In genomic region chr10:36574212-36574611, GRCh38 we compare ENCODE assay signal across 28 cellular contexts.
DNase-seq lines count a peak whose midpoint lies in the region; ATAC-seq and TF ChIP-seq lines count a peak whose summit lies in the region.
"Had no signal": no experiment of that assay in that cellular context is flagged by ENCODE, and none has a peak within 500 bp of the region (broad histone marks: within the 10 kb centered on the region; RNA-seq: fewer than 3 reads in every experiment).

No MANE protein-coding gene starts in this region.

- H3K23ac ChIP-seq in mesenchymal stem cell (ENCODE audit: low read length in 2 of 2), result no peak overlapping the region

- peak overlapping the region; percentile 56 for H3K27ac Mint-ChIP-seq in chondrocyte (ENCODE audit: unreplicated experiment)
- no peak overlapping the region for H3K27ac Mint-ChIP-seq in activated naive CD4-positive, alpha-beta T cell treated with anti-CD3 and anti-CD28 coated beads for 36 hours
- H3K27ac Mint-ChIP-seq: activated CD4-positive, alpha-beta memory T cell treated with anti-CD3 and anti-CD28 coated beads, Interleukin-2, amount 10 ng/mL, durations not matched to agents 7 days and 5 days; activated naive CD8-positive, alpha-beta T cell treated with anti-CD3 and anti-CD28 coated beads, Interleukin-2, amount 10 ng/mL, durations not matched to agents 7 days and 5 days; brain; GM23338; T-cell had no signal

- TF ChIP-seq CTCF in chondrocyte (IDR thresholded peaks at IDR 0.05), result no peak
- no peak for TF ChIP-seq CTCF in GM20000 (IDR thresholded peaks at IDR 0.05; ENCODE audit: extremely low read depth, missing control alignments)

- no peak overlapping the region for H3K4ac ChIP-seq in mesenchymal stem cell (ENCODE audit: low read depth in 1 of 2, low read length in 2 of 2)

- no peak overlapping the region for H2BK5ac ChIP-seq in mesenchymal stem cell (ENCODE audit: low read depth, low read length, poor library complexity, severe bottlenecking)

- H3K36me3 ChIP-seq in mesenchymal stem cell (ENCODE audit: control insufficient read depth in 1 of 2, insufficient read depth in 2 of 2, low read depth in 1 of 2, low read length in 2 of 2), result no peaks in the 10 kb centered on the region
- H3K36me3 ChIP-seq: BLaER1 treated with 17β-estradiol and CSF1 and Interleukin-3, amounts not matched to agents 10 nM and 100 nM; Peyer's patch; SJCRH30; upper lobe of right lung had no signal

- H3K9me3 ChIP-seq in mesenchymal stem cell (ENCODE audit: control insufficient read depth, low read length), result no peaks in the 10 kb centered on the region
- H3K9me3 ChIP-seq: Peyer's patch, SJCRH30, upper lobe of right lung had no signal

- H2BK15ac ChIP-seq in mesenchymal stem cell (ENCODE audit: low read depth, poor library complexity, severe bottlenecking), result no peak overlapping the region

- no peak overlapping the region for H2BK12ac ChIP-seq in mesenchymal stem cell (ENCODE audit: low read length in 2 of 2)

- H2AK5ac ChIP-seq in mesenchymal stem cell (ENCODE audit: low read length, severe bottlenecking), result no peak overlapping the region

- no peaks in the 10 kb centered on the region for H3K9me3 Mint-ChIP-seq in chondrocyte (ENCODE audit: low read depth)
- peaks cover 2% of the 10 kb centered on the region for H3K9me3 Mint-ChIP-seq in activated naive CD4-positive, alpha-beta T cell treated with anti-CD3 and anti-CD28 coated beads for 36 hours

- no peak overlapping the region for H2AFZ ChIP-seq in mesenchymal stem cell (ENCODE audit: low read depth, low read length)
- H2AFZ ChIP-seq: GM23338 had no signal

- H3K4me1 ChIP-seq in mesenchymal stem cell (ENCODE audit: control insufficient read depth, insufficient read depth, low read depth, low read length), result peaks cover 1% of the 10 kb centered on the region
- H3K4me1 ChIP-seq: BLaER1 treated with 17β-estradiol and CSF1 and Interleukin-3, amounts not matched to agents 10 nM and 100 nM; Peyer's patch; SJCRH30; upper lobe of right lung had no signal

- H3K27me3 Mint-ChIP-seq in chondrocyte (ENCODE audit: low read depth), result no peaks in the 10 kb centered on the region
- H3K27me3 Mint-ChIP-seq in activated naive CD4-positive, alpha-beta T cell treated with anti-CD3 and anti-CD28 coated beads for 36 hours (ENCODE audit: low read depth), result no peaks in the 10 kb centered on the region
- H3K27me3 Mint-ChIP-seq: activated CD4-positive, alpha-beta memory T cell treated with anti-CD3 and anti-CD28 coated beads, Interleukin-2, amount 10 ng/mL, durations not matched to agents 7 days and 5 days; activated naive CD8-positive, alpha-beta T cell treated with anti-CD3 and anti-CD28 coated beads, Interleukin-2, amount 10 ng/mL, durations not matched to agents 7 days and 5 days; T-cell had no signal

- H3K79me1 ChIP-seq in mesenchymal stem cell (replicated peaks; ENCODE audit: low read length, poor library complexity, severe bottlenecking), result no peaks in the 10 kb centered on the region

- no peaks in the 10 kb centered on the region for H3K36me3 Mint-ChIP-seq in chondrocyte (ENCODE audit: low read depth)
- H3K36me3 Mint-ChIP-seq in activated naive CD4-positive, alpha-beta T cell treated with anti-CD3 and anti-CD28 coated beads for 36 hours (ENCODE audit: low read depth), result no peaks in the 10 kb centered on the region
- H3K36me3 Mint-ChIP-seq: activated naive CD8-positive, alpha-beta T cell treated with anti-CD3 and anti-CD28 coated beads, Interleukin-2, amount 10 ng/mL, durations not matched to agents 7 days and 5 days; brain; T-cell had no signal

- no peak overlapping the region for H4K8ac ChIP-seq in mesenchymal stem cell (ENCODE audit: low read length)

- no peak overlapping the region for H4K91ac ChIP-seq in mesenchymal stem cell (ENCODE audit: low read length)

- H3K14ac ChIP-seq in mesenchymal stem cell (ENCODE audit: low read length in 2 of 2), result no peak overlapping the region

- intact Hi-C loops in activated naive CD4-positive, alpha-beta T cell treated with anti-CD3 and anti-CD28 coated beads for 36 hours (cut with micrococcal nuclease), result no loop called here

- H3K4me3 ChIP-seq in mesenchymal stem cell (ENCODE audit: insufficient read depth in 1 of 2, low read depth in 1 of 2, low read length in 2 of 2), result no peak overlapping the region
- H3K4me3 ChIP-seq: BLaER1 treated with 17β-estradiol and CSF1 and Interleukin-3, amounts not matched to agents 10 nM and 100 nM; GM23338; K562; Peyer's patch; SJCRH30; smooth muscle cell; upper lobe of right lung had no signal

- H3K4me2 ChIP-seq in mesenchymal stem cell (ENCODE audit: low read length, poor library complexity, severe bottlenecking), result no peak overlapping the region
- H3K4me2 ChIP-seq: BLaER1 treated with 17β-estradiol and CSF1 and Interleukin-3, amounts not matched to agents 10 nM and 100 nM; GM23338; smooth muscle cell had no signal

- H3K27ac ChIP-seq in mesenchymal stem cell (ENCODE audit: low read length, poor library complexity, severe bottlenecking), result no peak overlapping the region
- H3K27ac ChIP-seq: BLaER1 treated with 17β-estradiol and CSF1 and Interleukin-3, amounts not matched to agents 10 nM and 100 nM; Peyer's patch; SJCRH30; upper lobe of right lung had no signal

- peaks cover 21% of the 10 kb centered on the region for H3K4me1 Mint-ChIP-seq in chondrocyte (ENCODE audit: low read depth)
- H3K4me1 Mint-ChIP-seq in activated naive CD4-positive, alpha-beta T cell treated with anti-CD3 and anti-CD28 coated beads for 36 hours (ENCODE audit: low read depth), result no peaks in the 10 kb centered on the region
- H3K4me1 Mint-ChIP-seq: activated CD4-positive, alpha-beta memory T cell treated with anti-CD3 and anti-CD28 coated beads, Interleukin-2, amount 10 ng/mL, durations not matched to agents 7 days and 5 days; activated naive CD8-positive, alpha-beta T cell treated with anti-CD3 and anti-CD28 coated beads, Interleukin-2, amount 10 ng/mL, durations not matched to agents 7 days and 5 days; T-cell had no signal

- CTCF ChIA-PET in activated naive CD4-positive, alpha-beta T cell treated with anti-CD3 and anti-CD28 coated beads for 36 hours (lab: Charles Lee), result no interaction called here

- ATAC-seq in GM18868 (IDR thresholded peaks at IDR 0.05; ENCODE audit: unreplicated experiment), result no peak
- ATAC-seq: GM23338, K562, T-cell, upper lobe of right lung had no signal

- H2BK120ac ChIP-seq in mesenchymal stem cell (ENCODE audit: low read depth, low read length), result no peak overlapping the region

- H3K27me3 ChIP-seq in mesenchymal stem cell (ENCODE audit: control insufficient read depth in 1 of 2, insufficient read depth in 1 of 2, low read length in 2 of 2), result no peaks in the 10 kb centered on the region
- H3K27me3 ChIP-seq: BLaER1 treated with 17β-estradiol and CSF1 and Interleukin-3, amounts not matched to agents 10 nM and 100 nM; Peyer's patch; SJCRH30; upper lobe of right lung had no signal

- H3K4me3 Mint-ChIP-seq in chondrocyte (ENCODE audit: unreplicated experiment), result no peak overlapping the region
- H3K4me3 Mint-ChIP-seq in activated naive CD4-positive, alpha-beta T cell treated with anti-CD3 and anti-CD28 coated beads for 36 hours, result no peak overlapping the region
- H3K4me3 Mint-ChIP-seq: activated CD4-positive, alpha-beta memory T cell treated with anti-CD3 and anti-CD28 coated beads, Interleukin-2, amount 10 ng/mL, durations not matched to agents 7 days and 5 days; activated naive CD8-positive, alpha-beta T cell treated with anti-CD3 and anti-CD28 coated beads, Interleukin-2, amount 10 ng/mL, durations not matched to agents 7 days and 5 days; brain; GM23338; T-cell had no signal

- DNase-seq in A172 (ENCODE audit: low spot score) (peak; percentile 16), GM04504 (ENCODE audit: low read depth) (peak; percentile 31), chondrocyte (ENCODE audit: low spot score) (no peak), mesenchymal stem cell (peak; percentile 35), GM20000 (ENCODE audit: low spot score) (no peak), NCI-H526 treated with DMSO at 0.1 percent for 48 hours (lab: John Stamatoyannopoulos, UW) (no peak)
- DNase-seq in activated naive CD4-positive, alpha-beta T cell treated with anti-CD3 and anti-CD28 coated beads for 36 hours, result no peak
- DNase-seq: 8988T; activated CD4-positive, alpha-beta memory T cell treated with anti-CD3 and anti-CD28 coated beads, Interleukin-2, amount 10 ng/mL, durations not matched to agents 7 days and 5 days; activated CD4-positive, CD25-positive, alpha-beta regulatory T cell treated with anti-CD3 and anti-CD28 coated beads, Interleukin-2, amount 50 U/mL, for 72 hours; activated naive CD8-positive, alpha-beta T cell treated with anti-CD3 and anti-CD28 coated beads, Interleukin-2, amount 10 ng/mL, durations not matched to agents 7 days and 5 days; Calu3; effector memory CD4-positive, alpha-beta T cell; erythroblast; NCI-H1436 treated with DMSO at 0.1 percent for 48 hours; NCI-H446 treated with DMSO at 0.1 percent for 48 hours; NK-92 treated with Interleukin-12 subunit alpha and Interleukin-12 subunit beta, amount 100 ng/mL, for 24 hours; Peyer's patch; substantia nigra; T-cell; upper lobe of right lung had no signal

- H3K9ac ChIP-seq in mesenchymal stem cell (ENCODE audit: low read length), result no peak overlapping the region
- H3K9ac ChIP-seq: BLaER1 treated with 17β-estradiol and CSF1 and Interleukin-3, amounts not matched to agents 10 nM and 100 nM had no signal

- no peak overlapping the region for H3K18ac ChIP-seq in mesenchymal stem cell (ENCODE audit: low read depth in 1 of 2, low read length in 2 of 2)

Comparison
In these comparisons a context has a peak if more than half of its experiments do, and no peak if none do; other contexts are left out.
1. DNase-seq: peak in A172 (single experiment), GM04504 (single experiment) and mesenchymal stem cell (single experiment); none in chondrocyte (single experiment), GM20000 (single experiment), activated naive CD4-positive, alpha-beta T cell treated with anti-CD3 and anti-CD28 coated beads for 36 hours (single experiment) and NCI-H526 treated with DMSO at 0.1 percent for 48 hours (single experiment).